ENCODE assay signal across 25 cellular contexts in the genomic region with DNA sequence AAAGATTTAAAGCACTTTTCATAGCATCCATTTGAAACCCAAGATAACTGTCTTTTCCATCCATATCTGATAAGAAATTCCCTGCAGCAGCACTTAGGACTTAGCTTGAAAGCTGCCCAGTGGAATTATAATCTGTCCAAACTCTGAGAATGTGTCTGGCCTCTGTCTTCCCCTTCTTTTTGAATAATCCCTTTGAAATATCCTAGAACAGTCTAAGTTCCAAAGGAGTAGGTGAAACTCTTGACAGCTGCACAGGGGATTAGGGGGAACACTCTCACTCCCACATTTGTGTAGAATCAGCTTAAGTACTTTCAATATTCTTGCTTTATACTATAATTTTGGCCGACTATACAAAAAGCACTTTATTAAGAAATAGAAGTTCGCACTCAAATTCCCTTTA.
"Had no signal": no experiment of that assay in that cellular context is flagged by ENCODE, and none has a peak within 500 bp of the region (broad histone marks: within the 10 kb centered on the region; RNA-seq: fewer than 3 reads in every experiment).

No MANE protein-coding gene starts in this region.

- DNase-seq: activated CD4-positive, alpha-beta memory T cell treated with anti-CD3 and anti-CD28 coated beads, Interleukin-2, amount 10 ng/mL, durations not matched to agents 7 days and 5 days; activated CD4-positive, alpha-beta T cell treated with anti-CD3 and anti-CD28 coated beads for 1 hour; activated CD4-positive, alpha-beta T cell treated with anti-CD3 and anti-CD28 coated beads for 4 hours; activated CD4-positive, alpha-beta T cell treated with anti-CD3 and anti-CD28 coated beads, Interleukin-2, amount 10 ng/mL, durations not matched to agents 7 days and 5 days; activated CD4-positive, alpha-beta T cell treated with anti-CD3 and anti-CD28 coated beads, Interleukin-2, amount 50 U/mL, for 4 hours; activated effector memory CD4-positive, alpha-beta T cell treated with Interleukin-2 at 50 U/mL for 16 hours; activated gamma-delta T cell treated with Interleukin-2 at 50 U/mL for 16 hours; activated naive CD4-positive, alpha-beta T cell treated with anti-CD3 and anti-CD28 coated beads, Interleukin-2, amount 50 U/mL, for 16 hours; activated naive CD4-positive, alpha-beta T cell treated with Interleukin-2 at 50 U/mL for 16 hours; activated naive CD8-positive, alpha-beta T cell treated with anti-CD3 and anti-CD28 coated beads, Interleukin-2, amount 50 U/mL, for 24 hours; activated T-cell treated with anti-CD3 and anti-CD28 coated beads, Interleukin-2, amount 50 U/mL, for 4 hours; adrenal gland; dermis blood vessel endothelial cell; effector CD4-positive, alpha-beta T cell; effector memory CD8-positive, alpha-beta T cell; erythroblast; foreskin keratinocyte; gastrocnemius medialis; heart right ventricle; T-helper 2 cell had no signal

- H3K4me1 ChIP-seq: adrenal gland, ascending aorta, esophagus muscularis mucosa, foreskin keratinocyte, gastrocnemius medialis, heart right ventricle had no signal

- H3K27ac ChIP-seq: adrenal gland, ascending aorta, coronary artery, esophagus muscularis mucosa, foreskin keratinocyte, gastrocnemius medialis, heart right ventricle had no signal

- H3K4me3 ChIP-seq: adrenal gland, ascending aorta, coronary artery, esophagus muscularis mucosa, gastrocnemius medialis, heart right ventricle had no signal

- ATAC-seq: activated naive CD8-positive, alpha-beta T cell treated with anti-CD3 and anti-CD28 coated beads, Interleukin-2, amount 50 U/mL, for 24 hours; activated T-cell treated with anti-CD3 and anti-CD28 coated beads, Interleukin-2, amount 50 U/mL, for 4 hours; activated T-helper 17 cell treated with anti-CD3 and anti-CD28 coated beads, Interleukin-2, amount 50 U/mL, for 72 hours; effector memory CD8-positive, alpha-beta T cell; foreskin keratinocyte; gastrocnemius medialis; heart right ventricle; WTC11 had no signal

- H3K36me3 ChIP-seq: adrenal gland, ascending aorta, esophagus muscularis mucosa, gastrocnemius medialis, heart right ventricle had no signal

- H3K27me3 ChIP-seq: adrenal gland, ascending aorta, esophagus muscularis mucosa, foreskin keratinocyte, gastrocnemius medialis, heart right ventricle had no signal

- H3K9me3 ChIP-seq: adrenal gland, gastrocnemius medialis had no signal
